1 cellular context compared by ENCODE assay signal in the genomic region with DNA sequence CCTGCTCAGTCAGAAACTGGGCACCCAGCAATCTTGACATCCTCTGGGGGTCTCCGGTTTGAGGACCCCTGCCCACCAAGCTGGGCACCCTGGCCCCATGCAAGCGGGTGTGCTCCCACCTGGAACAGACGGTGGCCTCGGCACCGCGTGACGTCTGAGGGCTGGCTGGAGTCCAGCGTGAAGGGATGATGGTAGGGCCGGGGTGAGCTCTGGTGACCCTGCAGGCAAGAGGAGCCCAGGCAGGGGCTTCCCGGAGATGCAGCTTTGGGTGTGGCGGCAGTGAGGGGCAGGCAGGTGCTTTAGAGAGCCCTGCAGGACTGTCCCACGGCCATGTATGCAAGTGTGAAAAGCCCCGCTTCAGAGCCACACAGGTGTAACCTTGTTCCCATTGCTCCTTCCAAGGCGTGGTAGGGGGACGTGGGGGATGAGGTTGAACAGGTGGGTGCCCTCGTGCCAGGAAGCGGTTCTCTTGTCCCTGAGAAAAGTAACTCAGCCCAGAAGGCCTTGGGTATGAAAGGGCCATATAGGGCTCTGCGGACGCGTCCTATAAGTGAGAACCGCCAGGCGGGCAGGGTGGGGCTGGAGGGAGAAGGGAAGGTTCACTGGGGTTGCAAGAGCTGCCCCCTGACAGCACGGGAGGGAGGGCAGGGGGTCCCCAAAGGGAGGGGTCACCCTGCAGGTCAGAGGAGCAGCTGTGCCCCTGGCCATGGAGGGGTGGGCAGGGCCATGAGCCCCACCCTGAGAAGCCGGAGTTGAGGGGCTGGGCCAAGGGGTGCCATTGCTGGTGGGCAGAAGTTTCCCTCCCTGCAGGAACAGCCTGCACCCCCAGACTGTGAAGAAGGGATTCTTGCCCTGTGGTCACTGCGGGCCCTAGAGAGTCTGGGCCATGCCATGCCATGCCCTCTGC.
TF ChIP-seq lines count a peak whose summit lies in the region.

No MANE protein-coding gene starts in this region.

TF ChIP-seq in K562, 482 proteins besides CTCF, POLR2A, EP300 and RAD21:
- TF ChIP-seq MYNN (IDR thresholded peaks at IDR 0.05) (0 out of 2 replicates have a peak, but pooled peaks have one; percentile 21), MYNN (CRISPR knock-in tag; IDR thresholded peaks at IDR 0.05) (no peak), ZBTB33 (CRISPR knock-in tag; IDR thresholded peaks at IDR 0.05) (peak; percentile 26; the same call in 1 of the 2 replicates), POLR2G (IDR thresholded peaks at IDR 0.05; ENCODE audit: low read depth, low read length) (peak; percentile 57; the same call in 1 of the 2 replicates)
- TF ChIP-seq, protein P1, sequence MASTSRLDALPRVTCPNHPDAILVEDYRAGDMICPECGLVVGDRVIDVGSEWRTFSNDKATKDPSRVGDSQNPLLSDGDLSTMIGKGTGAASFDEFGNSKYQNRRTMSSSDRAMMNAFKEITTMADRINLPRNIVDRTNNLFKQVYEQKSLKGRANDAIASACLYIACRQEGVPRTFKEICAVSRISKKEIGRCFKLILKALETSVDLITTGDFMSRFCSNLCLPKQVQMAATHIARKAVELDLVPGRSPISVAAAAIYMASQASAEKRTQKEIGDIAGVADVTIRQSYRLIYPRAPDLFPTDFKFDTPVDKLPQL (IDR thresholded peaks at IDR 0.05; ENCODE audit: extremely low read depth, insufficient read length) = no peak
